8 cellular contexts compared by ENCODE assay signal in genomic region chr7:105678811-105679495, GRCh38.
DNase-seq lines count a peak whose midpoint lies in the region; ATAC-seq, FAIRE-seq and TF ChIP-seq lines count a peak whose summit lies in the region.

No MANE protein-coding gene starts in this region.

- H3K27me3 Mint-ChIP-seq in endodermal cell (ENCODE audit: insufficient read depth) (no peaks in the 10 kb centered on the region), naive B cell (no peaks in the 10 kb centered on the region), Caco-2 (ENCODE audit: insufficient read depth, unreplicated experiment) (no peaks in the 10 kb centered on the region)

- H3K27ac ChIP-seq in GM23248 = peak overlapping the region; percentile 20
- no peak overlapping the region for H3K27ac ChIP-seq in endodermal cell (ENCODE audit: low read depth, low read length)

- POLR2A ChIA-PET in Caco-2 (lab: Charles Lee) = no interaction called here

- peak overlapping the region; percentile 46 for H3K27ac Mint-ChIP-seq in endodermal cell
- H3K27ac Mint-ChIP-seq in naive B cell = peak overlapping the region; percentile 90 to 98 (median 92)
- no peak overlapping the region for H3K27ac Mint-ChIP-seq in Caco-2 (ENCODE audit: unreplicated experiment)

- H3K27me3 ChIP-seq in GM23248 (replicated peaks; ENCODE audit: insufficient read depth) (no peaks in the 10 kb centered on the region), endodermal cell (ENCODE audit: control insufficient read depth, insufficient read depth, low read length, poor library complexity, severe bottlenecking) (no peaks in the 10 kb centered on the region), Caco-2 (replicated peaks; ENCODE audit: control insufficient read depth, insufficient read depth, low read length) (no peaks in the 10 kb centered on the region)

- peak; percentile 68 for DNase-seq in DMS153 treated with DMSO at 0.1 percent for 48 hours (lab: John Stamatoyannopoulos, UW; ENCODE audit: unreplicated experiment)
- DNase-seq in GM23248 = peak; percentile 87
- peak; percentile 55 for DNase-seq in SKM-1 (lab: John Stamatoyannopoulos, UW; ENCODE audit: unreplicated experiment)
- DNase-seq in endodermal cell = peak; percentile 65
- peak; percentile 45 for DNase-seq in naive B cell
- DNase-seq in urothelium cell line (ENCODE audit: low spot score) = no peak
- DNase-seq in GOT3 (lab: John Stamatoyannopoulos, UW) = no peak
- no peak for DNase-seq in Caco-2

- intact Hi-C loops in Caco-2 (cut with micrococcal nuclease; ENCODE audit: unreplicated experiment) = no loop called here

- H2AFZ ChIP-seq in GM23248 = peak overlapping the region; percentile 85

- H4K20me1 ChIP-seq in GM23248 (ENCODE audit: insufficient read depth) = no peaks in the 10 kb centered on the region

- H3K9me2 ChIP-seq in GM23248 (ENCODE audit: insufficient read depth) = no peaks in the 10 kb centered on the region

- FAIRE-seq in urothelium cell line (lab: Jason Lieb, UNC) = no peak

- WGBS in GM23248 (ENCODE audit: low coverage in 1 of 2, low lambda C conversion rate in 2 of 2, missing lambda C conversion rate in 2 of 2), 2 experiments = 6% methylated on average over 25 of the region's 25 CpGs
- WGBS in endodermal cell (ENCODE audit: insufficient coverage in 1 of 2, insufficient read length in 1 of 2), 2 experiments = 79 to 86% methylated on average over 20 to 25 of the region's 25 CpGs

- H3K36me3 Mint-ChIP-seq in endodermal cell (ENCODE audit: low read depth) = peaks cover 2% of the 10 kb centered on the region
- peaks cover 8 to 12% of the 10 kb centered on the region in 2 donors for H3K36me3 Mint-ChIP-seq in naive B cell
- H3K36me3 Mint-ChIP-seq in Caco-2 (ENCODE audit: insufficient read depth, unreplicated experiment) = no peaks in the 10 kb centered on the region

- H3F3A ChIP-seq in GM23248 (ENCODE audit: insufficient read depth) = peaks cover 6% of the 10 kb centered on the region; the same call in 1 of the 2 replicates

- CTCF ChIA-PET in Caco-2 (lab: Charles Lee) = interaction anchor here (0.8 kb wide), 1 partner anchor 1499 kb away, joined by 4 read pairs; no protein-coding TSS in a partner anchor

- H3K4me3 ChIP-seq in GM23248 = peak overlapping the region; percentile 60
- no peak overlapping the region for H3K4me3 ChIP-seq in endodermal cell (ENCODE audit: low read length)
- no peak overlapping the region for H3K4me3 ChIP-seq in Caco-2 (ENCODE audit: low read depth, low read length)

- H3K4me3 Mint-ChIP-seq in endodermal cell (no peak overlapping the region), naive B cell (peak overlapping the region; percentile 91 to 96 (median 94)), Caco-2 (ENCODE audit: unreplicated experiment) (no peak overlapping the region)

- H3K4me1 ChIP-seq in GM23248 (ENCODE audit: insufficient read depth) (peaks cover 20% of the 10 kb centered on the region), endodermal cell (ENCODE audit: control insufficient read depth, insufficient read depth, low read length) (peaks cover 18% of the 10 kb centered on the region), Caco-2 (peaks cover 4% of the 10 kb centered on the region; the same call in 1 of the 2 replicates)

- peak; percentile 47 to 50 for ATAC-seq in naive B cell (ENCODE audit: low read depth in 2 of 2)

- H3K9me3 Mint-ChIP-seq in endodermal cell (no peaks in the 10 kb centered on the region), naive B cell (no peaks in the 10 kb centered on the region), Caco-2 (ENCODE audit: unreplicated experiment) (no peaks in the 10 kb centered on the region)

- H3K36me3 ChIP-seq in GM23248 (ENCODE audit: low read depth) (no peaks in the 10 kb centered on the region), endodermal cell (ENCODE audit: control insufficient read depth, insufficient read depth, low read length) (peaks cover 4% of the 10 kb centered on the region), Caco-2 (ENCODE audit: control insufficient read depth, insufficient read depth, low read length) (no peaks in the 10 kb centered on the region)

- no peaks in the 10 kb centered on the region for H3K79me2 ChIP-seq in GM23248 (ENCODE audit: insufficient read depth)

- no peaks in the 10 kb centered on the region for H3K9me3 ChIP-seq in GM23248 (ENCODE audit: low read depth)
- no peaks in the 10 kb centered on the region for H3K9me3 ChIP-seq in endodermal cell (ENCODE audit: control insufficient read depth, low read length)
- no peaks in the 10 kb centered on the region for H3K9me3 ChIP-seq in Caco-2

- BruUV-seq in Caco-2 (replicated peaks; lab: Mats Ljungman, UMichigan) = no TSS peak

- H3K4me2 ChIP-seq in GM23248 (ENCODE audit: unreplicated experiment) = peak overlapping the region; percentile 87

- TF ChIP-seq CTCF in endodermal cell (conservative IDR thresholded peaks at IDR 0.05) (no peak), Caco-2 (IDR thresholded peaks at IDR 0.05; ENCODE audit: insufficient read depth in 1 of 2, low read depth in 1 of 2, low read length in 1 of 2, severe bottlenecking in 1 of 2, unreplicated experiment in 1 of 2) (no peak)

- in situ Hi-C loops in GM23248 (cut with MboI) = no loop called here

- H3K4me1 Mint-ChIP-seq in endodermal cell (peaks cover 72% of the 10 kb centered on the region), naive B cell (peaks cover 56 to 59% (median 56%) of the 10 kb centered on the region in 3 donors), Caco-2 (ENCODE audit: low read depth, unreplicated experiment) (peaks cover 6% of the 10 kb centered on the region)

- H3K9ac ChIP-seq in GM23248 (peak overlapping the region; percentile 57), endodermal cell (ENCODE audit: extremely low read depth, low read length, poor library complexity, severe bottlenecking) (no peak overlapping the region)

Comparison
In these comparisons a context has a peak if more than half of its experiments do, and no peak if none do; other contexts are left out.
1. DNase-seq: peak in DMS153 treated with DMSO at 0.1 percent for 48 hours (single experiment), GM23248 (single experiment), SKM-1 (single experiment), endodermal cell (single experiment) and naive B cell (single experiment); none in urothelium cell line (single experiment), GOT3 (single experiment) and Caco-2 (0 of 2).
2. H3K4me3 Mint-ChIP-seq: peak in naive B cell (8 of 8); none in endodermal cell (single experiment) and Caco-2 (single experiment).